13 cellular contexts compared by ENCODE assay signal in genomic region chr2:98446850-98447249, GRCh38. TPM values are rescaled to one million over a fixed set of nuclear protein-coding genes. Genes with fewer than 3 reads are reported as not detected.
DNase-seq lines count a peak whose midpoint lies in the region; ATAC-seq and TF ChIP-seq lines count a peak whose summit lies in the region.
"Had no signal": no experiment of that assay in that cellular context is flagged by ENCODE, and none has a peak within 500 bp of the region (broad histone marks: within the 10 kb centered on the region; RNA-seq: fewer than 3 reads in every experiment).

No MANE protein-coding gene starts in this region.

- no peaks in the 10 kb centered on the region for H3K27me3 Mint-ChIP-seq in WTC11 (ENCODE audit: low read depth)
- H3K27me3 Mint-ChIP-seq: stimulated activated memory B cell treated with anti-CD40 and anti-IgM and Interleukin-4, amounts not matched to agents 10 μg/mL and 1 μg/mL and 100 μg/mL, for 72 hours had no signal

- ATAC-seq in right cardiac atrium (no peak), WTC11 (no peak), upper lobe of right lung (no peak), HG03571 (IDR thresholded peaks at IDR 0.05; ENCODE audit: unreplicated experiment) (no peak)
- ATAC-seq: esophagus mucosa; stimulated activated memory B cell treated with anti-CD40 and anti-IgM and Interleukin-4, amounts not matched to agents 10 μg/mL and 1 μg/mL and 100 μg/mL, for 72 hours had no signal

- peaks cover 77% of the 10 kb centered on the region for H3K4me1 Mint-ChIP-seq in WTC11

- TF ChIP-seq CTCF in left ventricle myocardium inferior (IDR thresholded peaks at IDR 0.05; ENCODE audit: borderline replicate concordance) (no peak), WTC11 (IDR thresholded peaks at IDR 0.05) (no peak), upper lobe of right lung (IDR thresholded peaks at IDR 0.05) (no peak)

- H3K4me1 ChIP-seq in left ventricle myocardium inferior (peaks cover 50% of the 10 kb centered on the region), right cardiac atrium (ENCODE audit: control insufficient read depth, insufficient read depth, low read length) (peaks cover 5% of the 10 kb centered on the region), iPS-18a (ENCODE audit: control insufficient read depth, low read depth, low read length) (peaks cover 62% of the 10 kb centered on the region), upper lobe of right lung (peaks cover 30% of the 10 kb centered on the region)

- H3K36me3 ChIP-seq in left ventricle myocardium inferior (no peaks in the 10 kb centered on the region), iPS-18a (ENCODE audit: control insufficient read depth, low read depth, low read length) (no peaks in the 10 kb centered on the region), upper lobe of right lung (no peaks in the 10 kb centered on the region)

- H3K4me3 ChIP-seq in left ventricle myocardium inferior: peak overlapping the region; percentile 91
- no peak overlapping the region for H3K4me3 ChIP-seq in right cardiac atrium (ENCODE audit: low read length)
- peak overlapping the region; percentile 3 for H3K4me3 ChIP-seq in iPS-18a (ENCODE audit: low read length)
- peak overlapping the region; percentile 78 for H3K4me3 ChIP-seq in upper lobe of right lung

- H3K27me3 ChIP-seq in left ventricle myocardium inferior (ENCODE audit: low read depth) (no peaks in the 10 kb centered on the region), right cardiac atrium (ENCODE audit: control insufficient read depth, insufficient read depth) (no peaks in the 10 kb centered on the region), iPS-18a (ENCODE audit: control insufficient read depth, insufficient read depth, low read length) (no peaks in the 10 kb centered on the region), upper lobe of right lung (no peaks in the 10 kb centered on the region)

- no peaks in the 10 kb centered on the region for H3K36me3 Mint-ChIP-seq in WTC11
- H3K36me3 Mint-ChIP-seq: stimulated activated memory B cell treated with anti-CD40 and anti-IgM and Interleukin-4, amounts not matched to agents 10 μg/mL and 1 μg/mL and 100 μg/mL, for 72 hours had no signal

- intact Hi-C loops in left ventricle myocardium inferior (cut with micrococcal nuclease): no loop called here
- intact Hi-C loops in right cardiac atrium (cut with DNase I): loop anchor here in 2 of 4 donors (10.0 kb wide), 2 partner anchors 118 to 128 kb away; no protein-coding TSS in a partner anchor
- intact Hi-C loops in upper lobe of right lung (cut with DNase I): no loop called here

- H3K4me3 Mint-ChIP-seq in WTC11: peak overlapping the region; percentile 90

- CTCF ChIA-PET in WTC11 (lab: Charles Lee): no interaction called here

- H3K9me3 Mint-ChIP-seq in WTC11: no peaks in the 10 kb centered on the region
- H3K9me3 Mint-ChIP-seq: stimulated activated memory B cell treated with anti-CD40 and anti-IgM and Interleukin-4, amounts not matched to agents 10 μg/mL and 1 μg/mL and 100 μg/mL, for 72 hours had no signal

- H3K9me3 ChIP-seq in left ventricle myocardium inferior (replicated peaks) (no peaks in the 10 kb centered on the region), right cardiac atrium (ENCODE audit: control insufficient read depth, low read length) (no peaks in the 10 kb centered on the region), iPS-18a (ENCODE audit: control insufficient read depth, low read depth, low read length) (no peaks in the 10 kb centered on the region), upper lobe of right lung (no peaks in the 10 kb centered on the region)

- WGBS in right cardiac atrium: 76% methylated on average over 6 of the region's 6 CpGs

- DNase-seq in left ventricle myocardium inferior: no peak
- DNase-seq in right cardiac atrium: no peak
- DNase-seq in WTC11 (ENCODE audit: low spot score): no peak
- DNase-seq in upper lobe of right lung: no peak
- DNase-seq in EL: no peak
- DNase-seq in caudate nucleus (lab: John Stamatoyannopoulos, UW): no peak
- DNase-seq: hippocampal formation; NCI-H524 treated with DMSO at 0.1 percent for 48 hours; stimulated activated CD4-positive, alpha-beta T cell treated with anti-CD3 and anti-CD28 coated beads, Interleukin-2, amount 100 ng/mL, for 24 hours had no signal

- no peak overlapping the region for H3K27ac Mint-ChIP-seq in WTC11
- H3K27ac Mint-ChIP-seq: stimulated activated memory B cell treated with anti-CD40 and anti-IgM and Interleukin-4, amounts not matched to agents 10 μg/mL and 1 μg/mL and 100 μg/mL, for 72 hours had no signal

- no peak overlapping the region for H3K9ac ChIP-seq in iPS-18a (ENCODE audit: low read length)

- H3K27ac ChIP-seq in left ventricle myocardium inferior (replicated peaks) (no peak overlapping the region), right cardiac atrium (ENCODE audit: low read length) (no peak overlapping the region), iPS-18a (ENCODE audit: low read length) (no peak overlapping the region), upper lobe of right lung (no peak overlapping the region), caudate nucleus (ENCODE audit: low read depth, low read length) (no peak overlapping the region)

- POLR2A ChIA-PET in WTC11 (lab: Charles Lee): no interaction called here

TF ChIP-seq in WTC11, 78 proteins besides CTCF, POLR2A, EP300 and RAD21 (continues in another document):
- TF ChIP-seq ZNF416 (CRISPR knock-in tag; IDR thresholded peaks at IDR 0.05) (no peak), MXD4 (CRISPR knock-in tag; IDR thresholded peaks at IDR 0.05; ENCODE audit: borderline replicate concordance) (no peak), ZMAT4 (CRISPR knock-in tag; IDR thresholded peaks at IDR 0.05) (no peak), USF2 (CRISPR knock-in tag; IDR thresholded peaks at IDR 0.05) (no peak), FOXK1 (CRISPR knock-in tag; IDR thresholded peaks at IDR 0.05) (no peak), CBFB (CRISPR knock-in tag; IDR thresholded peaks at IDR 0.05; ENCODE audit: low read depth) (no peak), OVOL2 (CRISPR knock-in tag; IDR thresholded peaks at IDR 0.05; ENCODE audit: borderline replicate concordance) (no peak), CREB1 (CRISPR knock-in tag; IDR thresholded peaks at IDR 0.05) (no peak), ZNF425 (CRISPR knock-in tag; conservative IDR thresholded peaks at IDR 0.05) (no peak), TEAD4 (CRISPR knock-in tag; IDR thresholded peaks at IDR 0.05) (no peak), ELF4 (CRISPR knock-in tag; IDR thresholded peaks at IDR 0.05; ENCODE audit: low read depth) (no peak), JUN (CRISPR knock-in tag; IDR thresholded peaks at IDR 0.05) (no peak), ERG (CRISPR knock-in tag; IDR thresholded peaks at IDR 0.05) (no peak)

RNA-seq across cellular contexts. Expression of gene INPP4A, which starts 2.2 kb away (rescaled TPM):
- total RNA-seq in left ventricle myocardium inferior (20.8 TPM), right cardiac atrium (10 to 100 TPM; 15.7 to 18.1 (median 15.8) TPM), WTC11 (2021) (31.7 to 38.3 TPM (median 33.4 TPM) in 3 replicates), upper lobe of right lung (35.0 TPM)
- polyA plus RNA-seq in right cardiac atrium: 5.1 TPM
